In genomic region chr4:39330353-39330752, GRCh38 we compare ENCODE assay signal across 2 cellular contexts.
A peak's percentile ranks its signal among the peaks of the same experiment; 100 is the strongest.
TF ChIP-seq lines count a peak whose summit lies in the region.

No MANE protein-coding gene starts in this region.

TF ChIP-seq in K562, 482 proteins besides CTCF, POLR2A, EP300 and RAD21 (continues in another document):
- TF ChIP-seq EGR1 (conservative IDR thresholded peaks at IDR 0.05) (no peak), NELFE (IDR thresholded peaks at IDR 0.05; ENCODE audit: insufficient read depth, insufficient read length) (no peak), VEZF1 (CRISPR knock-in tag; IDR thresholded peaks at IDR 0.05) (peak; percentile 36; the same call in 1 of the 2 replicates), RBM14 (IDR thresholded peaks at IDR 0.05; ENCODE audit: borderline replicate concordance, insufficient read depth, low read depth, low read length) (no peak), ZNF407 (IDR thresholded peaks at IDR 0.05; ENCODE audit: low read depth) (no peak), HEY1 (CRISPR knock-in tag; IDR thresholded peaks at IDR 0.05; ENCODE audit: borderline replicate concordance) (no peak)

TF ChIP-seq in HepG2, 621 proteins besides CTCF, POLR2A, EP300 and RAD21:
- TF ChIP-seq ZNF350 (CRISPR knock-in tag; IDR thresholded peaks at IDR 0.05; ENCODE audit: borderline replicate concordance, low read depth): no peak
- no peak; the same call in none of the 2 replicates for TF ChIP-seq STAG1 (CRISPR knock-in tag; IDR thresholded peaks at IDR 0.05)
- no peak for TF ChIP-seq YEATS4 (CRISPR knock-in tag; IDR thresholded peaks at IDR 0.05; ENCODE audit: borderline replicate concordance)
- no peak for TF ChIP-seq ZNF510 (CRISPR knock-in tag; IDR thresholded peaks at IDR 0.05; ENCODE audit: low read depth)
- no peak for TF ChIP-seq RARG (CRISPR knock-in tag; IDR thresholded peaks at IDR 0.05; ENCODE audit: low read depth)
- no peak for TF ChIP-seq ERF (CRISPR knock-in tag; IDR thresholded peaks at IDR 0.05)
- no peak for TF ChIP-seq CHD4 (IDR thresholded peaks at IDR 0.05; ENCODE audit: borderline replicate concordance, low read length)
- TF ChIP-seq ETV5 (CRISPR knock-in tag; IDR thresholded peaks at IDR 0.05; ENCODE audit: borderline replicate concordance): no peak
TF ChIP-seq in HepG2: peak in this region for 0.
